29 cellular contexts compared by ENCODE assay signal in genomic region chr3:164095949-164096348, GRCh38.
"Had no signal": no experiment of that assay in that cellular context is flagged by ENCODE, and none has a peak within 500 bp of the region (broad histone marks: within the 10 kb centered on the region; RNA-seq: fewer than 3 reads in every experiment).

No MANE protein-coding gene starts in this region.

- H3K4me3 ChIP-seq: Peyer's patch, SJCRH30, SK-N-MC had no signal

- ATAC-seq: Right ventricle myocardium inferior, SK-N-SH treated with all-trans-retinoic acid at 6 μM for 48 hours had no signal

- DNase-seq: Kasumi-1, MM.1S, MV-4-11, NCI-H1092, NCI-H1105, NCI-H1417 treated with DMSO at 0.1 percent for 48 hours, NCI-H1436 treated with DMSO at 0.1 percent for 48 hours, NCI-H1694 treated with DMSO at 0.1 percent for 48 hours, NCI-H187 treated with DMSO at 0.1 percent for 48 hours, NCI-H2029, NCI-H2081, NCI-H2171 treated with DMSO at 0.1 percent for 48 hours, NCI-H2227 treated with DMSO at 0.1 percent for 48 hours, NCI-H345, NCI-H446, NCI-H510A treated with DMSO at 0.1 percent for 48 hours, NCI-H524 treated with DMSO at 0.1 percent for 48 hours, NCI-H526 treated with DMSO at 0.1 percent for 48 hours, NCI-H774, Peyer's patch, SHP77, SIG-M5, SW 1271, T-helper 1 cell had no signal

- H3K9me3 ChIP-seq: Peyer's patch, SJCRH30 had no signal

- H3K27ac ChIP-seq: Peyer's patch, RWPE1, SJCRH30, SK-N-MC had no signal

- H3K27me3 ChIP-seq: Peyer's patch, SJCRH30 had no signal

- H3K4me1 ChIP-seq: Peyer's patch, SJCRH30 had no signal

- H3K36me3 ChIP-seq: Peyer's patch, SJCRH30 had no signal
